Comparison of ENCODE assay signal across 8 cellular contexts in the genomic region with DNA sequence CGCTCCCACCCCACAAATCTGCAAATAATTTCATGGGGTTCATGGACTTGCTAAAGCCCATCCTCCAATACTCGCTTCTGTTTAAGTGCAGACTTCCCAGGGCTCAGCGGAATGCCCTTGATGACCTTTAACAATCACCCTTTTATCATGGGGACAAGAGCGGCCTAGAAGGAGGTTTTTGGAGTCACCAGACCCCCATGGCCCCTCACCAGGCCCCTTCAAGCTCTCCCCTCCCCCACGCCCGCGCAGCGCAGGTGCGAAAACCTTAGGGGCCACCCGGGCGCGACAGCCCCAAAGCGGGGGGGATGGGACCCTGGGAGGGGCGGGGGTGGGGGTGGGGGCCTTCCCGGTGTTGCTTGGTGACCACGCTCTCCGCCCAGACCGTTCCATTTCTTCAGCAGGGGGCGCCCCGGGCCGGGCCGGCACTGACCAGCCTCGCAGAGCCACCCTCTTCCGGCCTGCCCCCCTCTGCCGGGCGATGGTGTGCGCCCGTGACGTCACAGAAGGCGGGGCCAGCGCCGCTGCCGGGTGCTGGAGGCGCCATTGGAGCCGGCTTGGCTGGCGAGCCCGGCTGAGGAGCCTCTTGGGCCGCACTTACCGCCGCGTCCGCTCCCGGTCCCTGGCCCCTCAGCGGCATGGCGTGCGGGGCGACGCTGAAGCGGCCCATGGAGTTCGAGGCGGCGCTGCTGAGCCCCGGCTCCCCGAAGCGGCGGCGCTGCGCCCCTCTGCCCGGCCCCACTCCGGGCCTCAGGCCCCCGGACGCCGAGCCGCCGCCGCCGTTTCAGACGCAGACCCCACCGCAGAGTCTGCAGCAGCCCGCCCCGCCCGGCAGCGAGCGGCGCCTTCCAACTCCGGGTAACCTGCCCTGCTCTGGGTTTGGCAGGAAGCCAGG.
DNase-seq lines count a peak whose midpoint lies in the region; ATAC-seq and TF ChIP-seq lines count a peak whose summit lies in the region.

A gene with protein sequence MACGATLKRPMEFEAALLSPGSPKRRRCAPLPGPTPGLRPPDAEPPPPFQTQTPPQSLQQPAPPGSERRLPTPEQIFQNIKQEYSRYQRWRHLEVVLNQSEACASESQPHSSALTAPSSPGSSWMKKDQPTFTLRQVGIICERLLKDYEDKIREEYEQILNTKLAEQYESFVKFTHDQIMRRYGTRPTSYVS (plus strand): TSS at position 531 of the 892 bp plus-strand sequence. CDS start 105 bp downstream, at position 636.

- peak within 1 kb of the TSS; percentile 92 for H3K4me3 ChIP-seq in AG10803 (ENCODE audit: low read length)

- no peak for TF ChIP-seq CTCF in AG10803 (conservative IDR thresholded peaks at IDR 0.05; ENCODE audit: low read length)

- ATAC-seq in GM19043 (IDR thresholded peaks at IDR 0.05; ENCODE audit: low read depth, unreplicated experiment) (peak; percentile 93), HG03354 (IDR thresholded peaks at IDR 0.05; ENCODE audit: poor library complexity, severe bottlenecking, unreplicated experiment) (peak; percentile 95)

- DNase-seq in AG10803 (ENCODE audit: low read depth) (peak; percentile 98), NCI-H446 (lab: John Stamatoyannopoulos, UW) (peak; percentile 91 to 98), cerebellar cortex (ENCODE audit: low spot score) (peak; percentile 95), islet precursor cell (peak; percentile 99)
- DNase-seq in activated CD4-positive, CD25-positive, alpha-beta regulatory T cell treated with anti-CD3 and anti-CD28 coated beads, Interleukin-2, amount 50 U/mL, for 72 hours, result peak; percentile 100
- peak; percentile 97 for DNase-seq in stimulated activated CD4-positive, alpha-beta T cell treated with anti-CD3 and anti-CD28 coated beads, Interleukin-12 subunit alpha, Interleukin-12 subunit beta, amount 100 ng/mL, for 4 hours

Comparison
In these comparisons a context has a peak if more than half of its experiments do, and no peak if none do; other contexts are left out.
1. Peak in every context shown above with its lines: DNase-seq, ATAC-seq and H3K4me3 ChIP-seq.